In the genomic region with DNA sequence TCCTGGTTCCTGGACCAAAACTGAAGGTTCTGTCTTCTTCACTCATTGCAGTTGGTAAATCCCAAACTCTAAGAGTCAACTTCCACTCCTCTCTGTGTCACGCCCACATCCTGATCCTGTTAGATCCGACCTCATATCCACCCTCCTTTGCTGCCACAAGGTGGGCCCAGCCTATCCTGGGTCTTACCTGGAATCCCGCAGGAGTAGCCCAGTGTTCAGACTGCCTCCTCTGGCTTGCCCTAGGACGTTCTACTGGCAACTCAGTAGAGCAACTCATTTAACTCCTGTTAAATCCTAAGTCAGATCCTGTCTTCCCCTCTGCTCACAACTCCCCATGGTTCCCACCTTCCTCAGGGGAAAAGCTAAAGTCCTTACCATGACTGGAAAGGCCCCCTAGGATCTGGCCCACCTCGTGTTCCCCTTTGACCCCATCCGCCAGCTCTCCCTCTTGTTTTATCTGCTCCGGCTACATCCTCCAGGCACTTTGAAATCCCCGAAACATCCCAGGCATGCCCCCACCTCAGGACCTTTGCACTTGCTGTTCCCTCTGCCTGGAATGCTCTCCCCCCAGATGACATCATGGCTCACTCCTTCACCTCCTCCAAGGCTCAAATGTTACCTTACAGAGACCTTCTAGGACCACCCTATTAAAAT, we compare ENCODE assay signal across 26 cellular contexts. TPM values are rescaled to one million over a fixed set of nuclear protein-coding genes. Genes with fewer than 3 reads are reported as not detected.
DNase-seq lines count a peak whose midpoint lies in the region; ATAC-seq and TF ChIP-seq lines count a peak whose summit lies in the region.
"Had no signal": no experiment of that assay in that cellular context is flagged by ENCODE, and none has a peak within 500 bp of the region (broad histone marks: within the 10 kb centered on the region; RNA-seq: fewer than 3 reads in every experiment).

No MANE protein-coding gene starts in this region.

- no peak for ATAC-seq in GM18498 (IDR thresholded peaks at IDR 0.05; ENCODE audit: unreplicated experiment)

- H3K4me3 ChIP-seq in osteoblast (ENCODE audit: insufficient read depth, low read length) (no peak overlapping the region), breast epithelium (no peak overlapping the region)

- no peak overlapping the region for H2AFZ ChIP-seq in osteoblast (ENCODE audit: low read length)

- DNase-seq in CD14-positive monocyte (ENCODE audit: low spot score) = peak; percentile 10
- DNase-seq in RWPE1 (ENCODE audit: low spot score) = no peak
- no peak for DNase-seq in endothelial cell (ENCODE audit: low spot score)
- DNase-seq in osteoblast (ENCODE audit: insufficient read length, low spot score, missing footprints) = peak; percentile 36
- no peak for DNase-seq in NCI-H2196 treated with DMSO at 0.1 percent for 48 hours (lab: John Stamatoyannopoulos, UW; ENCODE audit: unreplicated experiment)
- no peak for DNase-seq in activated CD4-positive, alpha-beta T cell treated with anti-CD3 and anti-CD28 coated beads for 1 hour
- no peak for DNase-seq in breast epithelium (ENCODE audit: low spot score in 2 of 2)
- DNase-seq: activated CD4-positive, alpha-beta memory T cell treated with anti-CD3 and anti-CD28 coated beads for 36 hours; activated CD8-positive, alpha-beta memory T cell treated with anti-CD3 and anti-CD28 coated beads, Interleukin-2, amount 50 U/mL, for 48 hours; BE2C; COR-L47; cortex of kidney; H7; Kasumi-1; mammary epithelial cell; NCI-H1694 treated with DMSO at 0.1 percent for 48 hours; NCI-H2171; NCI-H524; SK-N-SH had no signal

- no peaks in the 10 kb centered on the region for H3K79me2 ChIP-seq in osteoblast (ENCODE audit: insufficient read depth, low read length)

- H3K27ac ChIP-seq in RWPE1 (0 out of 2 replicates have a peak overlapping the region, but pooled peaks have one; percentile 77), osteoblast (ENCODE audit: low read depth, low read length) (no peak overlapping the region), breast epithelium (no peak overlapping the region)
- H3K27ac ChIP-seq: neutrophil, VCaP had no signal

- POLR2A ChIA-PET in RWPE1 (lab: Yijun Ruan, JAX; ENCODE audit: low non-redundant PET) = no interaction called here

- H3K4me1 Mint-ChIP-seq in CD14-positive monocyte = peaks cover 3% of the 10 kb centered on the region
- H3K4me1 Mint-ChIP-seq in endothelial cell (ENCODE audit: unreplicated experiment) = peaks cover 8% of the 10 kb centered on the region

- H3K9me3 Mint-ChIP-seq in CD14-positive monocyte = peaks cover 0 to 1% (median 0%) of the 10 kb centered on the region in 7 donors
- no peaks in the 10 kb centered on the region for H3K9me3 Mint-ChIP-seq in endothelial cell (ENCODE audit: unreplicated experiment)
- H3K9me3 Mint-ChIP-seq: activated CD4-positive, alpha-beta memory T cell treated with anti-CD3 and anti-CD28 coated beads for 36 hours had no signal

- H3K36me3 ChIP-seq in osteoblast (ENCODE audit: insufficient read depth, low read length) (no peaks in the 10 kb centered on the region), breast epithelium (no peaks in the 10 kb centered on the region)
- H3K36me3 ChIP-seq: BE2C had no signal

- H3K9me3 ChIP-seq in osteoblast (ENCODE audit: low read depth, low read length) (no peaks in the 10 kb centered on the region), breast epithelium (no peaks in the 10 kb centered on the region)
- H3K9me3 ChIP-seq: BE2C, neutrophil, SK-N-SH had no signal

- H3K4me1 ChIP-seq in osteoblast (ENCODE audit: insufficient read depth, low read length) (peaks cover 11% of the 10 kb centered on the region), breast epithelium (peaks cover 0 to 9% of the 10 kb centered on the region in 2 donors)
- H3K4me1 ChIP-seq: BE2C had no signal

- TF ChIP-seq CTCF in CD14-positive monocyte (IDR thresholded peaks at IDR 0.05) (no peak), RWPE1 (conservative IDR thresholded peaks at IDR 0.05; ENCODE audit: low read depth) (no peak), endothelial cell (IDR thresholded peaks at IDR 0.05; ENCODE audit: unreplicated experiment) (no peak), osteoblast (IDR thresholded peaks at IDR 0.05; ENCODE audit: extremely low read depth, low read depth, low read length) (no peak), breast epithelium (IDR thresholded peaks at IDR 0.05) (no peak)

- H3K36me3 Mint-ChIP-seq in CD14-positive monocyte (peaks cover 62 to 64% of the 10 kb centered on the region in 2 donors), endothelial cell (ENCODE audit: low read depth, unreplicated experiment) (no peaks in the 10 kb centered on the region)

- H3K27me3 Mint-ChIP-seq in CD14-positive monocyte (ENCODE audit: low read depth in 3 of 3) (peaks cover 0 to 3% (median 1%) of the 10 kb centered on the region in 3 donors), endothelial cell (ENCODE audit: unreplicated experiment) (peaks cover 10% of the 10 kb centered on the region)
- H3K27me3 Mint-ChIP-seq: activated CD4-positive, alpha-beta memory T cell treated with anti-CD3 and anti-CD28 coated beads for 36 hours had no signal

- H3K27me3 ChIP-seq in osteoblast (ENCODE audit: insufficient read depth, low read length) (no peaks in the 10 kb centered on the region), breast epithelium (no peaks in the 10 kb centered on the region)
- H3K27me3 ChIP-seq: BE2C, neutrophil had no signal

- H3K4me2 ChIP-seq in osteoblast (ENCODE audit: insufficient read depth, low read length) = no peak overlapping the region
- H3K4me2 ChIP-seq: SK-N-SH had no signal

- TF ChIP-seq POLR2A in breast epithelium (IDR thresholded peaks at IDR 0.05) = no peak

- peaks cover 19% of the 10 kb centered on the region for H4K20me1 ChIP-seq in osteoblast (ENCODE audit: insufficient read depth, low read length)

- H3K4me3 Mint-ChIP-seq in CD14-positive monocyte (no peak overlapping the region), endothelial cell (ENCODE audit: unreplicated experiment) (no peak overlapping the region)
- H3K4me3 Mint-ChIP-seq: activated CD4-positive, alpha-beta memory T cell treated with anti-CD3 and anti-CD28 coated beads for 36 hours had no signal

- peak overlapping the region in 1 of 7 donors; percentile 16 for H3K27ac Mint-ChIP-seq in CD14-positive monocyte
- peak overlapping the region; percentile 17 for H3K27ac Mint-ChIP-seq in endothelial cell (ENCODE audit: unreplicated experiment)
- H3K27ac Mint-ChIP-seq: activated CD4-positive, alpha-beta memory T cell treated with anti-CD3 and anti-CD28 coated beads for 36 hours had no signal

- CTCF ChIA-PET in RWPE1 (lab: Yijun Ruan, JAX) = no interaction called here

- intact Hi-C loops in CD14-positive monocyte (cut with micrococcal nuclease) (no loop called here), breast epithelium (cut with DNase I; ENCODE audit: low total_unique reads) (no loop called here)

RNA-seq across cellular contexts. Expression of a gene that starts 43.9 kb away (rescaled TPM):
- 10 to 100 TPM; 42.6 to 60.0 TPM for polyA plus RNA-seq in CD14-positive monocyte
- total RNA-seq in endothelial cell (ENCODE audit: unreplicated experiment) (10.4 TPM), osteoblast (5.1 and 5.6 TPM in 2 replicates), breast epithelium (10 to 100 TPM; 15.7 to 20.6 (median 18.4) TPM)

RNA-seq across cellular contexts. Expression of a gene that starts 53.3 kb away (rescaled TPM):
- not detected for polyA plus RNA-seq in CD14-positive monocyte
- total RNA-seq in endothelial cell (ENCODE audit: unreplicated experiment) (285 TPM), osteoblast (0.72 and 5.3 TPM in 2 replicates), breast epithelium (10 to 100 TPM; 26.7 to 75.8 (median 36.1) TPM)
- total RNA-seq: activated CD4-positive, alpha-beta memory T cell treated with anti-CD3 and anti-CD28 coated beads for 36 hours; T-helper 2 cell treated with Interferon-gamma antibody and Interleukin-4, amounts not matched to agents 100 ng/mL and 5 ng/mL, for 36 hours had no signal

RNA-seq across cellular contexts. Expression of a gene that starts 55.6 kb away (rescaled TPM):
- polyA plus RNA-seq in CD14-positive monocyte = not detected
- not detected for total RNA-seq in endothelial cell (ENCODE audit: unreplicated experiment)
- total RNA-seq in osteoblast = not detected in 2 replicates
- 1 to 10 TPM in 1 of 3 donors, not detected in 2; 3.2 TPM for total RNA-seq in breast epithelium
- total RNA-seq: A673; activated CD4-positive, alpha-beta memory T cell treated with anti-CD3 and anti-CD28 coated beads for 36 hours; H7; mammary epithelial cell; subcutaneous adipose tissue; T-helper 2 cell treated with Interferon-gamma antibody and Interleukin-4, amounts not matched to agents 100 ng/mL and 5 ng/mL, for 36 hours; ureter had no signal
- polyA plus RNA-seq: mammary epithelial cell, SK-N-SH had no signal

Comparison
In these comparisons a context has a peak if more than half of its experiments do, and no peak if none do; other contexts are left out.
1. DNase-seq: peak in CD14-positive monocyte (single experiment) and osteoblast (single experiment); none in RWPE1 (single experiment), endothelial cell (single experiment), NCI-H2196 treated with DMSO at 0.1 percent for 48 hours (single experiment), activated CD4-positive, alpha-beta T cell treated with anti-CD3 and anti-CD28 coated beads for 1 hour (single experiment) and breast epithelium (0 of 2).